1 cellular context compared by ENCODE assay signal in genomic region chr6:52376763-52377162, GRCh38.
TF ChIP-seq lines count a peak whose summit lies in the region.

No MANE protein-coding gene starts in this region.

TF ChIP-seq in GM12878, 131 proteins besides CTCF, POLR2A, EP300 and RAD21:
- TF ChIP-seq IKZF2 (IDR thresholded peaks at IDR 0.05) = peak in 1 of 2 experiments; percentile 24; a peak in 1 of 4 replicates
- TF ChIP-seq LARP7 (IDR thresholded peaks at IDR 0.05) = no peak
- TF ChIP-seq RAD51 (IDR thresholded peaks at IDR 0.05) = 0 out of 2 replicates have a peak, but pooled peaks have one; percentile 25
- peak; percentile 25 for TF ChIP-seq MEF2B (IDR thresholded peaks at IDR 0.05; ENCODE audit: partially characterized antibody, poor library complexity, severe bottlenecking)
- 0 out of 2 replicates have a peak, but pooled peaks have one; percentile 13 for TF ChIP-seq EED (IDR thresholded peaks at IDR 0.05; ENCODE audit: low read depth)
- TF ChIP-seq, protein P1, sequence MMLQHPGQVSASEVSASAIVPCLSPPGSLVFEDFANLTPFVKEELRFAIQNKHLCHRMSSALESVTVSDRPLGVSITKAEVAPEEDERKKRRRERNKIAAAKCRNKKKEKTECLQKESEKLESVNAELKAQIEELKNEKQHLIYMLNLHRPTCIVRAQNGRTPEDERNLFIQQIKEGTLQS (IDR thresholded peaks at IDR 0.05; ENCODE audit: borderline replicate concordance, extremely low read depth, low read depth, low read length) = no peak
